Comparison of ENCODE assay signal across 21 cellular contexts in genomic region chr3:56238299-56238698, GRCh38.
"Had no signal": no experiment of that assay in that cellular context is flagged by ENCODE, and none has a peak within 500 bp of the region (broad histone marks: within the 10 kb centered on the region; RNA-seq: fewer than 3 reads in every experiment).

No MANE protein-coding gene starts in this region.

- DNase-seq: activated CD4-positive, alpha-beta T cell treated with anti-CD3 and anti-CD28 coated beads, Interleukin-2, amount 10 ng/mL, durations not matched to agents 24 days and 14 days; activated CD8-positive, alpha-beta T cell treated with anti-CD3 and anti-CD28 coated beads for 36 hours; activated naive CD4-positive, alpha-beta T cell treated with anti-CD3 and anti-CD28 coated beads for 36 hours; activated T-cell treated with anti-CD3 and anti-CD28 coated beads, Interleukin-2, amount 50 U/mL, for 1 hour; body of pancreas; dorsolateral prefrontal cortex; foreskin fibroblast; left colon; lower lobe of right lung; occipital lobe; posterior cingulate gyrus; sigmoid colon; stimulated activated CD4-positive, alpha-beta T cell treated with anti-CD3 and anti-CD28 coated beads, Interleukin-4, amount 100 ng/mL, for 24 hours; testis had no signal

- H3K9me3 Mint-ChIP-seq: activated CD4-positive, alpha-beta T cell treated with anti-CD3 and anti-CD28 coated beads, Interleukin-2, amount 10 ng/mL, durations not matched to agents 24 days and 14 days; activated CD8-positive, alpha-beta T cell treated with anti-CD3 and anti-CD28 coated beads for 36 hours; activated naive CD4-positive, alpha-beta T cell treated with anti-CD3 and anti-CD28 coated beads for 36 hours; activated T-helper 2 cell treated with anti-CD3 and anti-CD28 coated beads, Interferon-gamma antibody, Interleukin-2, Interleukin-4, amounts not matched to agents 10 μg/mL and 5 μg/mL and 100 μg/mL, durations not matched to agents 14 hours and 24 hours and 36 hours; mesothelial cell of epicardium; natural killer cell treated with Interleukin-12 subunit alpha and Interleukin-12 subunit beta and Interleukin-15 and Interleukin-18, amount 100 ng/mL, for 72 hours; stimulated activated effector memory CD8-positive, alpha-beta T cell treated with anti-CD3 and anti-CD28 coated beads, Interleukin-12 subunit alpha, Interleukin-12 subunit beta, amount 100 ng/mL, for 72 hours; type B pancreatic cell had no signal

- H3K27ac ChIP-seq: body of pancreas, dorsolateral prefrontal cortex, epithelial cell of prostate, hepatocyte, lower lobe of right lung, sigmoid colon, testis had no signal

- H3K36me3 Mint-ChIP-seq: mesothelial cell of epicardium; natural killer cell treated with Interleukin-12 subunit alpha and Interleukin-12 subunit beta and Interleukin-15 and Interleukin-18, amount 100 ng/mL, for 72 hours; stimulated activated effector memory CD8-positive, alpha-beta T cell treated with anti-CD3 and anti-CD28 coated beads, Interleukin-12 subunit alpha, Interleukin-12 subunit beta, amount 100 ng/mL, for 72 hours; type B pancreatic cell had no signal

- H3K9me3 ChIP-seq: body of pancreas, lower lobe of right lung, sigmoid colon, testis had no signal

- H3K36me3 ChIP-seq: lower lobe of right lung, sigmoid colon had no signal

- ATAC-seq: activated CD8-positive, alpha-beta T cell treated with anti-CD3 and anti-CD28 coated beads for 36 hours; body of pancreas; left colon; lower lobe of right lung; natural killer cell treated with Interleukin-12 subunit alpha and Interleukin-12 subunit beta and Interleukin-15 and Interleukin-18, amount 100 ng/mL, for 72 hours; stimulated activated effector memory CD8-positive, alpha-beta T cell treated with anti-CD3 and anti-CD28 coated beads, Interleukin-12 subunit alpha, Interleukin-12 subunit beta, amount 100 ng/mL, for 72 hours had no signal

- H2AFZ ChIP-seq: hepatocyte had no signal

- H3K4me2 ChIP-seq: hepatocyte had no signal

- H3K27me3 ChIP-seq: body of pancreas, dorsolateral prefrontal cortex, hepatocyte, sigmoid colon, testis had no signal

- H3K4me3 ChIP-seq: body of pancreas, dorsolateral prefrontal cortex, hepatocyte, lower lobe of right lung, sigmoid colon, testis had no signal

- H3K27me3 Mint-ChIP-seq: type B pancreatic cell had no signal

- H3K4me1 ChIP-seq: body of pancreas, lower lobe of right lung, sigmoid colon, testis had no signal

- H3K4me3 Mint-ChIP-seq: activated CD4-positive, alpha-beta T cell treated with anti-CD3 and anti-CD28 coated beads, Interleukin-2, amount 10 ng/mL, durations not matched to agents 24 days and 14 days; activated CD8-positive, alpha-beta T cell treated with anti-CD3 and anti-CD28 coated beads for 36 hours; activated naive CD4-positive, alpha-beta T cell treated with anti-CD3 and anti-CD28 coated beads for 36 hours; mesothelial cell of epicardium; natural killer cell treated with Interleukin-12 subunit alpha and Interleukin-12 subunit beta and Interleukin-15 and Interleukin-18, amount 100 ng/mL, for 72 hours; stimulated activated effector memory CD8-positive, alpha-beta T cell treated with anti-CD3 and anti-CD28 coated beads, Interleukin-12 subunit alpha, Interleukin-12 subunit beta, amount 100 ng/mL, for 72 hours; type B pancreatic cell had no signal

- H3K27ac Mint-ChIP-seq: activated CD4-positive, alpha-beta T cell treated with anti-CD3 and anti-CD28 coated beads, Interleukin-2, amount 10 ng/mL, durations not matched to agents 24 days and 14 days; activated CD8-positive, alpha-beta T cell treated with anti-CD3 and anti-CD28 coated beads for 36 hours; activated naive CD4-positive, alpha-beta T cell treated with anti-CD3 and anti-CD28 coated beads for 36 hours; activated T-helper 2 cell treated with anti-CD3 and anti-CD28 coated beads, Interferon-gamma antibody, Interleukin-2, Interleukin-4, amounts not matched to agents 10 μg/mL and 5 μg/mL and 100 μg/mL, durations not matched to agents 14 hours and 24 hours and 36 hours; mesothelial cell of epicardium; natural killer cell treated with Interleukin-12 subunit alpha and Interleukin-12 subunit beta and Interleukin-15 and Interleukin-18, amount 100 ng/mL, for 72 hours; stimulated activated effector memory CD8-positive, alpha-beta T cell treated with anti-CD3 and anti-CD28 coated beads, Interleukin-12 subunit alpha, Interleukin-12 subunit beta, amount 100 ng/mL, for 72 hours; type B pancreatic cell had no signal

- H3K4me1 Mint-ChIP-seq: activated CD4-positive, alpha-beta T cell treated with anti-CD3 and anti-CD28 coated beads, Interleukin-2, amount 10 ng/mL, durations not matched to agents 24 days and 14 days; stimulated activated effector memory CD8-positive, alpha-beta T cell treated with anti-CD3 and anti-CD28 coated beads, Interleukin-12 subunit alpha, Interleukin-12 subunit beta, amount 100 ng/mL, for 72 hours had no signal
